In genomic region chr20:37580069-37580468, GRCh38 we compare ENCODE assay signal across 1 cellular context.
TF ChIP-seq lines count a peak whose summit lies in the region.

No MANE protein-coding gene starts in this region.

TF ChIP-seq in HepG2, 621 proteins besides CTCF, POLR2A, EP300 and RAD21:
- TF ChIP-seq ZFX (CRISPR knock-in tag; IDR thresholded peaks at IDR 0.05; ENCODE audit: low read depth) (no peak), SATB2 (CRISPR knock-in tag; IDR thresholded peaks at IDR 0.05) (no peak), ZNF343 (CRISPR knock-in tag; IDR thresholded peaks at IDR 0.05) (no peak), ZNF768 (CRISPR knock-in tag; IDR thresholded peaks at IDR 0.05) (peak; percentile 91), MYNN (CRISPR knock-in tag; IDR thresholded peaks at IDR 0.05; ENCODE audit: low read depth) (no peak)
TF ChIP-seq in HepG2: peak in this region for 1.
